In the genomic region with DNA sequence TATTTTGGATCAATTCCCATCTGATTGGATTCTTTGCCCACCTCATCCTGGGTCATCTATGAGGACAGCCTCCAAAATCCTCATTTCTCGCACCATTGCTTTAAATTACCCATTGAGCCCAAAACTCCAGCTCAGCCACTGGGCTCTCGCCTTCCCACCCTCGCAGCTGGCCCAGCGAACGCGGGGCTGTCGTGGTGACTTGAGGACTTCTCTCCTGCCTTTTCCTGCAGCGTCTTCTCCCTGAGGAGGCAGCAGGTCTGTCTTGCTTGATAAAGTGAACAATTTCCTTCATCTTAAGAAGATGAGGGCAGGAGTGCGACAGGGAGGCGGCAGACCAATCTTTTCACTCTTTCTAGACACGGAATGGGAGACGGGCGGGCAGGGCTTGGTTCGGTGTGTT, we compare ENCODE assay signal across 14 cellular contexts. TPM values are rescaled to one million over a fixed set of nuclear protein-coding genes. Genes with fewer than 3 reads are reported as not detected.
DNase-seq lines count a peak whose midpoint lies in the region; ATAC-seq and TF ChIP-seq lines count a peak whose summit lies in the region.
"Had no signal": no experiment of that assay in that cellular context is flagged by ENCODE, and none has a peak within 500 bp of the region (broad histone marks: within the 10 kb centered on the region; RNA-seq: fewer than 3 reads in every experiment).

No MANE protein-coding gene starts in this region.

- WGBS in endodermal cell (ENCODE audit: insufficient coverage in 1 of 2, insufficient read length in 1 of 2), 2 experiments = 91 to 93% methylated on average over 13 to 14 of the region's 14 CpGs

- H3K27me3 ChIP-seq in RWPE2 (ENCODE audit: insufficient read depth, poor library complexity, severe bottlenecking) (no peaks in the 10 kb centered on the region), endodermal cell (ENCODE audit: control insufficient read depth, insufficient read depth, low read length, poor library complexity, severe bottlenecking) (no peaks in the 10 kb centered on the region), MM.1S (replicated peaks; ENCODE audit: insufficient read depth, low read length) (peaks cover 51% of the 10 kb centered on the region)
- H3K27me3 ChIP-seq: BE2C had no signal

- H3K4me3 ChIP-seq in RWPE2 (ENCODE audit: severe bottlenecking) (no peak overlapping the region), endodermal cell (ENCODE audit: low read length) (no peak overlapping the region), MM.1S (ENCODE audit: low read length) (no peak overlapping the region)
- H3K4me3 ChIP-seq: HAP-1 had no signal

- no peaks in the 10 kb centered on the region for H3K9me3 Mint-ChIP-seq in endodermal cell
- no peaks in the 10 kb centered on the region for H3K9me3 Mint-ChIP-seq in neural crest cell

- no peak overlapping the region for H2AFZ ChIP-seq in MM.1S (ENCODE audit: low read length)

- peak; percentile 46 for DNase-seq in RWPE2 (ENCODE audit: low spot score)
- peak; percentile 17 for DNase-seq in endodermal cell
- DNase-seq in neural crest cell (ENCODE audit: low read depth, low spot score) = no peak
- no peak for DNase-seq in Kasumi-1 (lab: John Stamatoyannopoulos, UW)
- DNase-seq in MM.1S = no peak
- DNase-seq: ACHN; BE2C; C1 segment of cervical spinal cord; CD4-positive, CD25-positive, alpha-beta regulatory T cell; CD8-positive, alpha-beta memory T cell; COR-L47; GOT3 had no signal

- H3K9ac ChIP-seq in endodermal cell (ENCODE audit: extremely low read depth, low read length, poor library complexity, severe bottlenecking) = no peak overlapping the region
- no peak overlapping the region for H3K9ac ChIP-seq in MM.1S (ENCODE audit: low read length)

- no peaks in the 10 kb centered on the region for H3K4me1 ChIP-seq in RWPE2 (ENCODE audit: insufficient read depth, poor library complexity, severe bottlenecking)
- H3K4me1 ChIP-seq in endodermal cell (ENCODE audit: control insufficient read depth, insufficient read depth, low read length) = no peaks in the 10 kb centered on the region
- H3K4me1 ChIP-seq in MM.1S (ENCODE audit: low read length) = no peaks in the 10 kb centered on the region
- H3K4me1 ChIP-seq: BE2C, HAP-1 had no signal

- no peaks in the 10 kb centered on the region for H3K4me1 Mint-ChIP-seq in endodermal cell
- H3K4me1 Mint-ChIP-seq in neural crest cell = no peaks in the 10 kb centered on the region

- H3K36me3 Mint-ChIP-seq in endodermal cell (ENCODE audit: low read depth) = no peaks in the 10 kb centered on the region
- no peaks in the 10 kb centered on the region for H3K36me3 Mint-ChIP-seq in neural crest cell (ENCODE audit: low read depth)
- H3K36me3 Mint-ChIP-seq: CD4-positive, CD25-positive, alpha-beta regulatory T cell had no signal

- H3F3A ChIP-seq in MM.1S (ENCODE audit: insufficient read depth, low read length) = no peaks in the 10 kb centered on the region

- no peaks in the 10 kb centered on the region for H3K9me3 ChIP-seq in RWPE2 (ENCODE audit: severe bottlenecking)
- no peaks in the 10 kb centered on the region for H3K9me3 ChIP-seq in endodermal cell (ENCODE audit: control insufficient read depth, low read length)
- no peaks in the 10 kb centered on the region for H3K9me3 ChIP-seq in MM.1S (replicated peaks; ENCODE audit: insufficient read depth, low read length)
- H3K9me3 ChIP-seq: BE2C, HAP-1 had no signal

- no peak overlapping the region for H3K27ac ChIP-seq in RWPE2 (ENCODE audit: poor library complexity, severe bottlenecking)
- no peak overlapping the region for H3K27ac ChIP-seq in endodermal cell (ENCODE audit: low read depth, low read length)
- H3K27ac ChIP-seq in MM.1S (ENCODE audit: low read length) = no peak overlapping the region

- H3K27ac Mint-ChIP-seq in endodermal cell = no peak overlapping the region
- peak overlapping the region; percentile 43 for H3K27ac Mint-ChIP-seq in neural crest cell (ENCODE audit: unreplicated experiment)
- H3K27ac Mint-ChIP-seq: CD8-positive, alpha-beta memory T cell had no signal

- H3K27me3 Mint-ChIP-seq in endodermal cell (ENCODE audit: insufficient read depth) (peaks cover 32% of the 10 kb centered on the region), neural crest cell (ENCODE audit: low read depth) (peaks cover 33% of the 10 kb centered on the region)
- H3K27me3 Mint-ChIP-seq: CD4-positive, CD25-positive, alpha-beta regulatory T cell had no signal

- no peak overlapping the region for H3K4me2 ChIP-seq in MM.1S (ENCODE audit: low read depth, low read length)

- TF ChIP-seq CTCF in RWPE2 (IDR thresholded peaks at IDR 0.05; ENCODE audit: poor library complexity, severe bottlenecking) = no peak
- TF ChIP-seq CTCF in endodermal cell (conservative IDR thresholded peaks at IDR 0.05) = no peak
- TF ChIP-seq CTCF in neural crest cell (conservative IDR thresholded peaks at IDR 0.05) = no peak
- TF ChIP-seq CTCF in MM.1S (IDR thresholded peaks at IDR 0.05; ENCODE audit: low read length) = no peak

- no peaks in the 10 kb centered on the region for H3K79me2 ChIP-seq in MM.1S (ENCODE audit: low read length)

- ATAC-seq in RWPE2 (ENCODE audit: low read depth) = no peak
- ATAC-seq in GM18498 (IDR thresholded peaks at IDR 0.05; ENCODE audit: unreplicated experiment) = no peak

- H3K36me3 ChIP-seq in RWPE2 (ENCODE audit: low read depth) = no peaks in the 10 kb centered on the region
- no peaks in the 10 kb centered on the region for H3K36me3 ChIP-seq in endodermal cell (ENCODE audit: control insufficient read depth, insufficient read depth, low read length)
- no peaks in the 10 kb centered on the region for H3K36me3 ChIP-seq in MM.1S (replicated peaks; ENCODE audit: insufficient read depth, low read length)
- H3K36me3 ChIP-seq: BE2C, HAP-1 had no signal

- H3K4me3 Mint-ChIP-seq in endodermal cell = no peak overlapping the region
- H3K4me3 Mint-ChIP-seq in neural crest cell = no peak overlapping the region
- H3K4me3 Mint-ChIP-seq: CD4-positive, CD25-positive, alpha-beta regulatory T cell; CD8-positive, alpha-beta memory T cell had no signal

- H3K9me2 ChIP-seq in MM.1S (replicated peaks; ENCODE audit: insufficient read depth, low read length) = no peaks in the 10 kb centered on the region

- H4K20me1 ChIP-seq in MM.1S (ENCODE audit: insufficient read depth, low read length) = no peaks in the 10 kb centered on the region

RNA-seq across cellular contexts. Expression of a gene that starts 33.0 kb away (rescaled TPM):
- total RNA-seq in endodermal cell (100 to 1,000 TPM; 111 to 140 TPM), neural crest cell (118 and 132 TPM in 2 replicates)
- 123 TPM for polyA plus RNA-seq in endodermal cell (2013, experiment 1 of 2)
- 111 TPM for polyA plus RNA-seq in endodermal cell (2013, experiment 2 of 2)

RNA-seq across cellular contexts. Expression of a gene that starts 50.7 kb away (rescaled TPM):
- 10 to 100 TPM; 56.1 to 60.5 TPM for total RNA-seq in endodermal cell
- polyA plus RNA-seq in endodermal cell (2013, experiment 1 of 2) = 63.3 TPM
- 61.3 TPM for polyA plus RNA-seq in endodermal cell (2013, experiment 2 of 2)
- total RNA-seq in neural crest cell = 37.8 and 42.1 TPM in 2 replicates

Comparison
In these comparisons a context has a peak if more than half of its experiments do, and no peak if none do; other contexts are left out.
1. DNase-seq: peak in RWPE2 (single experiment) and endodermal cell (single experiment); none in neural crest cell (single experiment), Kasumi-1 (0 of 2) and MM.1S (single experiment).